ENCODE assay signal across 1 cellular context in the genomic region with DNA sequence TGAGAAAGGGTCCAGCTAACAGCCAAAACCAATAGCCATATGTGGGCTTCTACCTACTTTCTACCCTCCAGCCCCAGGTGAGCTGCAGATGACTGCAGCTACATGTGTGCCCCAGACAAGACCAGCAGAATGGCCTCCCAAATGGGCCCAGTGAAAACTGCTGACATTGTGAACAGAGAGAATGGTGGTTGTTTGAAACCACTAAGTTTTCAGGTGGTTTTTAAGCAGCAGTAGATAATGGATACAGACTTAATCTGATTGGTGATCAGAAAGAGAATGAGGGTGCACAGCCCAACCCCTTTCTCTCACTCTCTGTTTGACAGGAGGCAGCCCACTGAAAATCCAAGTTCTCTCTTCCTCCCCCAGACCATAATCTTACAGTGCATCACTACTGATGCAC.
TF ChIP-seq lines count a peak whose summit lies in the region.

No MANE protein-coding gene starts in this region.

TF ChIP-seq in GM12878, 131 proteins besides CTCF, POLR2A, EP300 and RAD21 (continued from another document):
- TF ChIP-seq CHD2 (IDR thresholded peaks at IDR 0.05; ENCODE audit: borderline replicate concordance, low read depth, low read length) (no peak), YY1 (IDR thresholded peaks at IDR 0.05; ENCODE audit: low read depth, low read length) (0 out of 2 replicates have a peak, but pooled peaks have one; percentile 36), RUNX3 (IDR thresholded peaks at IDR 0.05; ENCODE audit: low read length) (peak; percentile 77)
